ENCODE assay signal across 8 cellular contexts in the genomic region with DNA sequence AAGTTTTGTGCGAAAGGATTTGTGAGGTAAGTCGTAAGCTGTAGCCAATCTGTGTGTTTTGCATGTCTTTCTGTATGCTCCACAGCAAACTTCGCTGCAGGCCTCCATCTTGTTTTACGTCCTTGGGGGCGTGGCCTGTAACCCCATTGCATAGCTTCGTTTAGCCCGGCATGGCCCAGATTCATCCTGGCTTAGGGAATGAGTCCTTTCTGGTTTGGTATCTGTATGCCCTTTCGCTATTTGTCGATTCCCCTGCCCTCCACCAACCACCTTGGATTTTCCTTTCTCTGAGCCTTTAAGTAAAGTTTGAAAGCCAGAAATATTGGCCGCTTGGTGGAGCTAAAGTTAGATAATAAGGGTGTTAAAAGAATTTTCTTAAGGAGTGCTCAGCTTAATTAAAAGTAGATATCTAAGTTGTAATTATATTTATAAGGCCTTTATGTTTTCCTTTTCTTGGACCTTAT. TPM values are rescaled to one million over a fixed set of nuclear protein-coding genes. Genes with fewer than 3 reads are reported as not detected.
A peak's percentile ranks its signal among the peaks of the same experiment; 100 is the strongest.
DNase-seq lines count a peak whose midpoint lies in the region; TF ChIP-seq lines count a peak whose summit lies in the region.

No MANE protein-coding gene starts in this region.

- no peak for DNase-seq in activated CD4-positive, alpha-beta T cell treated with anti-CD3 and anti-CD28 coated beads, Interleukin-2, amount 10 ng/mL, durations not matched to agents 7 days and 5 days
- no peak for DNase-seq in activated CD4-positive, alpha-beta T cell treated with anti-CD3 and anti-CD28 coated beads, Interleukin-2, amount 50 U/mL, for 4 hours
- peak; percentile 95 for DNase-seq in SK-MEL-5 (ENCODE audit: low read depth, low spot score)
- peak; percentile 9 for DNase-seq in fibroblast of gingiva (ENCODE audit: low read depth)
- DNase-seq in stomach = no peak
- no peak for DNase-seq in HuH-7 (ENCODE audit: low spot score)
- no peak for DNase-seq in NCI-H128 (lab: John Stamatoyannopoulos, UW; ENCODE audit: unreplicated experiment)
- DNase-seq in COLO829 (ENCODE audit: low spot score) = no peak

- H3K27me3 ChIP-seq in stomach = no peaks in the 10 kb centered on the region

- POLR2A ChIA-PET in activated CD4-positive, alpha-beta T cell treated with anti-CD3 and anti-CD28 coated beads, Interleukin-2, amount 10 ng/mL, durations not matched to agents 7 days and 5 days (lab: Charles Lee) = no interaction called here

- H3K9me3 ChIP-seq in stomach = peaks cover 0 to 12% (median 3%) of the 10 kb centered on the region in 4 donors

- H3K36me3 Mint-ChIP-seq in activated CD4-positive, alpha-beta T cell treated with anti-CD3 and anti-CD28 coated beads, Interleukin-2, amount 10 ng/mL, durations not matched to agents 7 days and 5 days (ENCODE audit: low read depth) = peaks cover 50% of the 10 kb centered on the region

- peaks cover 50% of the 10 kb centered on the region for H3K4me1 Mint-ChIP-seq in activated CD4-positive, alpha-beta T cell treated with anti-CD3 and anti-CD28 coated beads, Interleukin-2, amount 10 ng/mL, durations not matched to agents 7 days and 5 days

- H3K9me3 Mint-ChIP-seq in activated CD4-positive, alpha-beta T cell treated with anti-CD3 and anti-CD28 coated beads, Interleukin-2, amount 10 ng/mL, durations not matched to agents 7 days and 5 days = peaks cover 31% of the 10 kb centered on the region

- intact Hi-C loops in stomach (cut with DNase I; ENCODE audit: low total_unique reads) = no loop called here

- in situ Hi-C loops in SK-MEL-5 (cut with HindIII; ENCODE audit: low pct_unique_long_range_greater_than_20kb, low sequenced_read_pairs) = no loop called here

- H3K4me1 ChIP-seq in stomach = peaks cover 0 to 33% (median 24%) of the 10 kb centered on the region in 4 donors

- 74 to 82% (median 80%) methylated on average over 10 of the region's 10 CpGs for WGBS in stomach, 5 donors

- H3K36me3 ChIP-seq in stomach = peaks cover 0 to 13% (median 3%) of the 10 kb centered on the region in 4 donors

- CTCF ChIA-PET in activated CD4-positive, alpha-beta T cell treated with anti-CD3 and anti-CD28 coated beads, Interleukin-2, amount 10 ng/mL, durations not matched to agents 7 days and 5 days (lab: Charles Lee) = interaction anchor here (1.1 to 1.9 kb wide), 6 partner anchors 9 to 132 kb away, joined by 3 to 8 read pairs (median 3); no protein-coding TSS in a partner anchor

- TF ChIP-seq CTCF in stomach (IDR thresholded peaks at IDR 0.05) = no peak

- no peak for TF ChIP-seq EP300 in stomach (IDR thresholded peaks at IDR 0.05)

- H3K27ac ChIP-seq in stomach = no peak overlapping the region

- H3K4me3 Mint-ChIP-seq in activated CD4-positive, alpha-beta T cell treated with anti-CD3 and anti-CD28 coated beads, Interleukin-2, amount 10 ng/mL, durations not matched to agents 7 days and 5 days = peak overlapping the region; percentile 88

- H3K27ac Mint-ChIP-seq in activated CD4-positive, alpha-beta T cell treated with anti-CD3 and anti-CD28 coated beads, Interleukin-2, amount 10 ng/mL, durations not matched to agents 7 days and 5 days = peak overlapping the region; percentile 80

- H3K27me3 Mint-ChIP-seq in activated CD4-positive, alpha-beta T cell treated with anti-CD3 and anti-CD28 coated beads, Interleukin-2, amount 10 ng/mL, durations not matched to agents 7 days and 5 days = peaks cover 3% of the 10 kb centered on the region

- no peak for TF ChIP-seq POLR2A in stomach (IDR thresholded peaks at IDR 0.05)

- peak overlapping the region; percentile 54 to 68 (median 61) for H3K4me3 ChIP-seq in stomach

RNA-seq across cellular contexts. Expression of a gene that starts 1.1 kb away (rescaled TPM):
- 10 to 100 TPM; 33.5 to 34.0 TPM for total RNA-seq in activated CD4-positive, alpha-beta T cell treated with anti-CD3 and anti-CD28 coated beads, Interleukin-2, amount 10 ng/mL, durations not matched to agents 7 days and 5 days
- 117 and 125 TPM in 2 replicates for total RNA-seq in SK-MEL-5 (2014; rRNA removed; shearing (Covaris generic))
- polyA plus RNA-seq in SK-MEL-5 (2015; cell fraction: cytosol; rRNA removed) = 147 and 162 TPM in 2 replicates
- polyA plus RNA-seq in SK-MEL-5 (2015; cell fraction: nucleus; rRNA removed) = 535 and 686 TPM in 2 replicates
- 10 to 100 TPM in 3 of 5 donors, 1 to 10 TPM in 1, under 1 TPM in 1; 0.89 to 48.4 (median 11.6) TPM for total RNA-seq in stomach
- 10 to 100 TPM in 2 of 3 donors, 1 to 10 TPM in 1; 9.0 to 11.2 (median 11.0) TPM for polyA plus RNA-seq in stomach

RNA-seq across cellular contexts. Expression of a gene that starts 54.7 kb away (rescaled TPM):
- total RNA-seq in activated CD4-positive, alpha-beta T cell treated with anti-CD3 and anti-CD28 coated beads, Interleukin-2, amount 10 ng/mL, durations not matched to agents 7 days and 5 days = not detected
- not detected in 2 replicates for total RNA-seq in SK-MEL-5 (2014; rRNA removed; shearing (Covaris generic))
- not detected in 2 replicates for polyA plus RNA-seq in SK-MEL-5 (2015; cell fraction: cytosol; rRNA removed)
- not detected in 2 replicates for polyA plus RNA-seq in SK-MEL-5 (2015; cell fraction: nucleus; rRNA removed)
- total RNA-seq in stomach = not detected
- not detected for polyA plus RNA-seq in stomach

Comparison
In these comparisons a context has a peak if more than half of its experiments do, and no peak if none do; other contexts are left out.
1. DNase-seq: peak in SK-MEL-5 (single experiment) and fibroblast of gingiva (single experiment); none in activated CD4-positive, alpha-beta T cell treated with anti-CD3 and anti-CD28 coated beads, Interleukin-2, amount 10 ng/mL, durations not matched to agents 7 days and 5 days (single experiment), activated CD4-positive, alpha-beta T cell treated with anti-CD3 and anti-CD28 coated beads, Interleukin-2, amount 50 U/mL, for 4 hours (0 of 2), stomach (single experiment), HuH-7 (single experiment), NCI-H128 (single experiment) and COLO829 (single experiment).